ENCODE assay signal across 9 cellular contexts in genomic region chr7:1664711-1665591, GRCh38. TPM values are rescaled to one million over a fixed set of nuclear protein-coding genes. Genes with fewer than 3 reads are reported as not detected.
A peak's percentile ranks its signal among the peaks of the same experiment; 100 is the strongest.
DNase-seq lines count a peak whose midpoint lies in the region; ATAC-seq and TF ChIP-seq lines count a peak whose summit lies in the region.
"Had no signal": no experiment of that assay in that cellular context is flagged by ENCODE, and none has a peak within 500 bp of the region (broad histone marks: within the 10 kb centered on the region; RNA-seq: fewer than 3 reads in every experiment).

No MANE protein-coding gene starts in this region.

- peaks cover 24% of the 10 kb centered on the region for H3K27me3 Mint-ChIP-seq in activated CD4-positive, alpha-beta T cell treated with anti-CD3 and anti-CD28 coated beads for 36 hours

- no peaks in the 10 kb centered on the region for H3K9me3 Mint-ChIP-seq in activated CD4-positive, alpha-beta T cell treated with anti-CD3 and anti-CD28 coated beads for 36 hours (ENCODE audit: low read depth)
- H3K9me3 Mint-ChIP-seq: activated naive CD4-positive, alpha-beta T cell treated with anti-CD3 and anti-CD28 coated beads, Interleukin-2, amount 50 U/mL, for 24 hours had no signal

- intact Hi-C loops in activated CD4-positive, alpha-beta T cell treated with anti-CD3 and anti-CD28 coated beads for 36 hours (cut with DNase I, micrococcal nuclease): loop anchor here (1.0 to 10.0 kb wide), 9 partner anchors 90 to 687 kb away; partner anchors contain the start of genes EIF3B (in 1 of the 2), MAD1L1 (in 1 of the 2), PSMG3 (in 1 of the 2) and UNCX (in 1 of the 2)

- DNase-seq in EL: peak; percentile 47
- peak; percentile 57 for DNase-seq in NAMALWA (ENCODE audit: low spot score)
- DNase-seq in activated CD4-positive, alpha-beta T cell treated with anti-CD3 and anti-CD28 coated beads for 36 hours: peak; percentile 77
- peak; percentile 14 for DNase-seq in effector CD4-positive, alpha-beta T cell
- no peak for DNase-seq in lung (ENCODE audit: low spot score)
- DNase-seq in stimulated activated CD4-positive, alpha-beta T cell treated with anti-CD3 and anti-CD28 coated beads, TNF-alpha, amount 100 ng/mL, for 4 hours (ENCODE audit: low read depth in 3 of 3): peak; percentile 24 to 42 (median 34)

- no peaks in the 10 kb centered on the region for H3K36me3 Mint-ChIP-seq in activated CD4-positive, alpha-beta T cell treated with anti-CD3 and anti-CD28 coated beads for 36 hours (ENCODE audit: low read depth)
- H3K36me3 Mint-ChIP-seq: activated naive CD4-positive, alpha-beta T cell treated with anti-CD3 and anti-CD28 coated beads, Interleukin-2, amount 50 U/mL, for 24 hours had no signal

- ATAC-seq in activated CD4-positive, alpha-beta T cell treated with anti-CD3 and anti-CD28 coated beads for 36 hours: peak; percentile 36
- ATAC-seq in lung (ENCODE audit: insufficient read depth, low FRiP score): no peak
- ATAC-seq in HG03520 (IDR thresholded peaks at IDR 0.05; ENCODE audit: unreplicated experiment): no peak
- ATAC-seq in HG02884 (IDR thresholded peaks at IDR 0.05; ENCODE audit: unreplicated experiment): no peak

- peak; percentile 32 for TF ChIP-seq CTCF in lung (IDR thresholded peaks at IDR 0.05; ENCODE audit: control extremely low read depth, extremely low read depth)

- peak overlapping the region; percentile 24 for H3K4me3 ChIP-seq in lung

- POLR2A ChIA-PET in activated CD4-positive, alpha-beta T cell treated with anti-CD3 and anti-CD28 coated beads for 36 hours (lab: Charles Lee): no interaction called here

- H3K4me3 Mint-ChIP-seq in activated CD4-positive, alpha-beta T cell treated with anti-CD3 and anti-CD28 coated beads for 36 hours: no peak overlapping the region
- H3K4me3 Mint-ChIP-seq: activated naive CD4-positive, alpha-beta T cell treated with anti-CD3 and anti-CD28 coated beads, Interleukin-2, amount 50 U/mL, for 24 hours had no signal

- H3K4me1 Mint-ChIP-seq in activated CD4-positive, alpha-beta T cell treated with anti-CD3 and anti-CD28 coated beads for 36 hours: peaks cover 8% of the 10 kb centered on the region

- no peaks in the 10 kb centered on the region for H3K36me3 ChIP-seq in lung (ENCODE audit: control insufficient read depth in 2 of 2, insufficient read depth in 2 of 2, low read length in 2 of 2)

- H3K4me1 ChIP-seq in lung (ENCODE audit: control insufficient read depth in 2 of 2, insufficient read depth in 2 of 2, low read length in 2 of 2): peaks cover 3 to 17% of the 10 kb centered on the region in 2 donors

- peaks cover 0 to 5% of the 10 kb centered on the region in 2 donors for H3K9me3 ChIP-seq in lung (ENCODE audit: control insufficient read depth in 2 of 2, insufficient read depth in 1 of 2, low read length in 1 of 2)

- 1 to 2% methylated on average over 70 to 100 of the region's 101 CpGs for WGBS in lung, 2 donors

- H3K27ac ChIP-seq in lung (ENCODE audit: low read depth in 1 of 2, low read length in 1 of 2): peak overlapping the region in 1 of 2 donors; percentile 55

- H3K27me3 ChIP-seq in lung (ENCODE audit: control insufficient read depth, insufficient read depth): peaks cover 5% of the 10 kb centered on the region

- CTCF ChIA-PET in activated CD4-positive, alpha-beta T cell treated with anti-CD3 and anti-CD28 coated beads for 36 hours (lab: Charles Lee): no interaction called here

- H3K27ac Mint-ChIP-seq in activated CD4-positive, alpha-beta T cell treated with anti-CD3 and anti-CD28 coated beads for 36 hours: no peak overlapping the region
- H3K27ac Mint-ChIP-seq: activated naive CD4-positive, alpha-beta T cell treated with anti-CD3 and anti-CD28 coated beads, Interleukin-2, amount 50 U/mL, for 24 hours had no signal

RNA-seq across cellular contexts. Expression of gene ELFN1, which starts 5.1 kb away (rescaled TPM):
- total RNA-seq in activated CD4-positive, alpha-beta T cell treated with anti-CD3 and anti-CD28 coated beads for 36 hours: under 1 TPM; 0.05 to 0.09 TPM
- 1 to 10 TPM in 1 of 2 donors, under 1 TPM in 1; 0.89 to 1.1 TPM for total RNA-seq in lung
- polyA plus RNA-seq in lung: 1 to 10 TPM in 1 of 2 donors, under 1 TPM in 1; 0.43 to 1.4 TPM
